Comparison of ENCODE assay signal across 1 cellular context in the genomic region with DNA sequence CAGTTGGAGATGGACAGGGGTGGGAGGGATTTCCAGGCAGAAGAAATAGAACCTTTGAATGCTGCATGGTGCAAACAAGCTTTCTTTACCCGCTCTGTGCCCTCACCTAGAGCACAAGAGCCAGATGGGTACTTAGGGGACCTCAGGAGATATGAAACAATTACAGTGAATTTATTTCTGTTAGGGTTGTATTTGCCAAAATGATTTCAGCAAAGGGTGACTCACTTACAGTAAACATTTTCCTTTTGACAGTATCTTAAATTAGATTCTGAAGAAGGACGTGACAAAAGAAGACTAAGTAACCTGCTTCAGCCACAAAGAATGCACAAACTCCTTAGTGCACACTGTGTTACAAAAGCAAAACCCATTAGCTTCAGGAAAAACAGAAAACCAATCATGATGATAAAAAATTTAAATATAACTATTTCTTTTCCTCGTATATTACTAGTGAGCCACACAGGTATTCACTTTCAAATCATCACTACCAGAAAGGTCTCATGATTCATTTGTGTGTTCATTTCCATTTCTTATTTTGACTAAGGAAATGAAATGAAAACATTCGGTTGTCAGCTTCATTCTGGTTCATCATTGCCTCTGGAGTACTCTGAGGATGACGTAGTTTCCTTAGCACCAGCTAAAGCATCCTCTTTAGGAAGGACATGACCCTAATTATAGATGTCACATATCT.
A peak's percentile ranks its signal among the peaks of the same experiment; 100 is the strongest.
TF ChIP-seq lines count a peak whose summit lies in the region.

No MANE protein-coding gene starts in this region.

TF ChIP-seq in GM12878, 131 proteins besides CTCF, POLR2A, EP300 and RAD21 (continued from another document and continues in another):
- TF ChIP-seq PRDM15 (CRISPR knock-in tag; IDR thresholded peaks at IDR 0.05) (no peak), NBN (IDR thresholded peaks at IDR 0.05) (no peak), ZNF687 (IDR thresholded peaks at IDR 0.05) (no peak), CBX3 (IDR thresholded peaks at IDR 0.05; ENCODE audit: borderline replicate concordance, low read depth) (no peak), JUNB (IDR thresholded peaks at IDR 0.05) (peak; percentile 92), IRF4 (IDR thresholded peaks at IDR 0.05; ENCODE audit: low read depth, low read length) (no peak), IRF5 (IDR thresholded peaks at IDR 0.05; ENCODE audit: borderline replicate concordance) (no peak), GABPA (IDR thresholded peaks at IDR 0.05; ENCODE audit: low read depth) (peak; percentile 42; the same call in 1 of the 2 replicates), FOXM1 (IDR thresholded peaks at IDR 0.05; ENCODE audit: low read depth, low read length) (peak; percentile 49; the same call in 1 of the 2 replicates), SMAD5 (IDR thresholded peaks at IDR 0.05; ENCODE audit: low read depth) (no peak), HDAC6 (IDR thresholded peaks at IDR 0.05; ENCODE audit: unreplicated experiment) (no peak), BHLHE40 (IDR thresholded peaks at IDR 0.05; ENCODE audit: borderline replicate concordance in 1 of 2, low read depth in 2 of 2, low read length in 1 of 2) (no peak), CREB1 (IDR thresholded peaks at IDR 0.05; ENCODE audit: low read depth) (peak; percentile 63; the same call in 1 of the 2 replicates), NR2C1 (IDR thresholded peaks at IDR 0.05) (no peak), TAF1 (IDR thresholded peaks at IDR 0.05; ENCODE audit: borderline replicate concordance, low read depth, low read length) (no peak), STAT3 (IDR thresholded peaks at IDR 0.05; ENCODE audit: low read depth, low read length) (no peak), FOS (IDR thresholded peaks at IDR 0.05; ENCODE audit: borderline replicate concordance, extremely low read depth, insufficient read length) (no peak), RELB (IDR thresholded peaks at IDR 0.05; ENCODE audit: low read depth) (no peak), TBL1XR1 (IDR thresholded peaks at IDR 0.05; ENCODE audit: low read depth, low read length) (no peak), ZZZ3 (IDR thresholded peaks at IDR 0.05; ENCODE audit: control insufficient read depth, insufficient read length, low read depth) (no peak), SREBF1 (IDR thresholded peaks at IDR 0.05; ENCODE audit: low read length) (no peak), STAT1 (conservative IDR thresholded peaks at IDR 0.05) (no peak), HDGF (IDR thresholded peaks at IDR 0.05) (no peak), PML (IDR thresholded peaks at IDR 0.05; ENCODE audit: low read length) (peak; percentile 27; the same call in 1 of the 2 replicates), HCFC1 (IDR thresholded peaks at IDR 0.05; ENCODE audit: low read length) (no peak), TCF12 (IDR thresholded peaks at IDR 0.05; ENCODE audit: low read depth, low read length) (no peak), NRF1 (conservative IDR thresholded peaks at IDR 0.05; ENCODE audit: low read depth, low read length) (no peak), RUNX3 (IDR thresholded peaks at IDR 0.05; ENCODE audit: low read length) (peak; percentile 38; the same call in 1 of the 2 replicates), ZNF622 (IDR thresholded peaks at IDR 0.05) (no peak)
- TF ChIP-seq, protein P1, sequence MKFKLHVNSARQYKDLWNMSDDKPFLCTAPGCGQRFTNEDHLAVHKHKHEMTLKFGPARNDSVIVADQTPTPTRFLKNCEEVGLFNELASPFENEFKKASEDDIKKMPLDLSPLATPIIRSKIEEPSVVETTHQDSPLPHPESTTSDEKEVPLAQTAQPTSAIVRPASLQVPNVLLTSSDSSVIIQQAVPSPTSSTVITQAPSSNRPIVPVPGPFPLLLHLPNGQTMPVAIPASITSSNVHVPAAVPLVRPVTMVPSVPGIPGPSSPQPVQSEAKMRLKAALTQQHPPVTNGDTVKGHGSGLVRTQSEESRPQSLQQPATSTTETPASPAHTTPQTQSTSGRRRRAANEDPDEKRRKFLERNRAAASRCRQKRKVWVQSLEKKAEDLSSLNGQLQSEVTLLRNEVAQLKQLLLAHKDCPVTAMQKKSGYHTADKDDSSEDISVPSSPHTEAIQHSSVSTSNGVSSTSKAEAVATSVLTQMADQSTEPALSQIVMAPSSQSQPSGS (IDR thresholded peaks at IDR 0.05; ENCODE audit: low read length) = peak; percentile 84
- TF ChIP-seq, protein P2, sequence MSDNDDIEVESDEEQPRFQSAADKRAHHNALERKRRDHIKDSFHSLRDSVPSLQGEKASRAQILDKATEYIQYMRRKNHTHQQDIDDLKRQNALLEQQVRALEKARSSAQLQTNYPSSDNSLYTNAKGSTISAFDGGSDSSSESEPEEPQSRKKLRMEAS (IDR thresholded peaks at IDR 0.05; ENCODE audit: low read depth, low read length) = no peak
- TF ChIP-seq, protein P3, sequence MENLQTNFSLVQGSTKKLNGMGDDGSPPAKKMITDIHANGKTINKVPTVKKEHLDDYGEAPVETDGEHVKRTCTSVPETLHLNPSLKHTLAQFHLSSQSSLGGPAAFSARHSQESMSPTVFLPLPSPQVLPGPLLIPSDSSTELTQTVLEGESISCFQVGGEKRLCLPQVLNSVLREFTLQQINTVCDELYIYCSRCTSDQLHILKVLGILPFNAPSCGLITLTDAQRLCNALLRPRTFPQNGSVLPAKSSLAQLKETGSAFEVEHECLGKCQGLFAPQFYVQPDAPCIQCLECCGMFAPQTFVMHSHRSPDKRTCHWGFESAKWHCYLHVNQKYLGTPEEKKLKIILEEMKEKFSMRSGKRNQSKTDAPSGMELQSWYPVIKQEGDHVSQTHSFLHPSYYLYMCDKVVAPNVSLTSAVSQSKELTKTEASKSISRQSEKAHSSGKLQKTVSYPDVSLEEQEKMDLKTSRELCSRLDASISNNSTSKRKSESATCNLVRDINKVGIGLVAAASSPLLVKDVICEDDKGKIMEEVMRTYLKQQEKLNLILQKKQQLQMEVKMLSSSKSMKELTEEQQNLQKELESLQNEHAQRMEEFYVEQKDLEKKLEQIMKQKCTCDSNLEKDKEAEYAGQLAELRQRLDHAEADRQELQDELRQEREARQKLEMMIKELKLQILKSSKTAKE (IDR thresholded peaks at IDR 0.05; ENCODE audit: low read depth, poor library complexity, severe bottlenecking) = no peak
- TF ChIP-seq, protein P4, sequence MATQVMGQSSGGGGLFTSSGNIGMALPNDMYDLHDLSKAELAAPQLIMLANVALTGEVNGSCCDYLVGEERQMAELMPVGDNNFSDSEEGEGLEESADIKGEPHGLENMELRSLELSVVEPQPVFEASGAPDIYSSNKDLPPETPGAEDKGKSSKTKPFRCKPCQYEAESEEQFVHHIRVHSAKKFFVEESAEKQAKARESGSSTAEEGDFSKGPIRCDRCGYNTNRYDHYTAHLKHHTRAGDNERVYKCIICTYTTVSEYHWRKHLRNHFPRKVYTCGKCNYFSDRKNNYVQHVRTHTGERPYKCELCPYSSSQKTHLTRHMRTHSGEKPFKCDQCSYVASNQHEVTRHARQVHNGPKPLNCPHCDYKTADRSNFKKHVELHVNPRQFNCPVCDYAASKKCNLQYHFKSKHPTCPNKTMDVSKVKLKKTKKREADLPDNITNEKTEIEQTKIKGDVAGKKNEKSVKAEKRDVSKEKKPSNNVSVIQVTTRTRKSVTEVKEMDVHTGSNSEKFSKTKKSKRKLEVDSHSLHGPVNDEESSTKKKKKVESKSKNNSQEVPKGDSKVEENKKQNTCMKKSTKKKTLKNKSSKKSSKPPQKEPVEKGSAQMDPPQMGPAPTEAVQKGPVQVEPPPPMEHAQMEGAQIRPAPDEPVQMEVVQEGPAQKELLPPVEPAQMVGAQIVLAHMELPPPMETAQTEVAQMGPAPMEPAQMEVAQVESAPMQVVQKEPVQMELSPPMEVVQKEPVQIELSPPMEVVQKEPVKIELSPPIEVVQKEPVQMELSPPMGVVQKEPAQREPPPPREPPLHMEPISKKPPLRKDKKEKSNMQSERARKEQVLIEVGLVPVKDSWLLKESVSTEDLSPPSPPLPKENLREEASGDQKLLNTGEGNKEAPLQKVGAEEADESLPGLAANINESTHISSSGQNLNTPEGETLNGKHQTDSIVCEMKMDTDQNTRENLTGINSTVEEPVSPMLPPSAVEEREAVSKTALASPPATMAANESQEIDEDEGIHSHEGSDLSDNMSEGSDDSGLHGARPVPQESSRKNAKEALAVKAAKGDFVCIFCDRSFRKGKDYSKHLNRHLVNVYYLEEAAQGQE (IDR thresholded peaks at IDR 0.05; ENCODE audit: low read depth, low read length) = no peak
- TF ChIP-seq, protein P5, sequence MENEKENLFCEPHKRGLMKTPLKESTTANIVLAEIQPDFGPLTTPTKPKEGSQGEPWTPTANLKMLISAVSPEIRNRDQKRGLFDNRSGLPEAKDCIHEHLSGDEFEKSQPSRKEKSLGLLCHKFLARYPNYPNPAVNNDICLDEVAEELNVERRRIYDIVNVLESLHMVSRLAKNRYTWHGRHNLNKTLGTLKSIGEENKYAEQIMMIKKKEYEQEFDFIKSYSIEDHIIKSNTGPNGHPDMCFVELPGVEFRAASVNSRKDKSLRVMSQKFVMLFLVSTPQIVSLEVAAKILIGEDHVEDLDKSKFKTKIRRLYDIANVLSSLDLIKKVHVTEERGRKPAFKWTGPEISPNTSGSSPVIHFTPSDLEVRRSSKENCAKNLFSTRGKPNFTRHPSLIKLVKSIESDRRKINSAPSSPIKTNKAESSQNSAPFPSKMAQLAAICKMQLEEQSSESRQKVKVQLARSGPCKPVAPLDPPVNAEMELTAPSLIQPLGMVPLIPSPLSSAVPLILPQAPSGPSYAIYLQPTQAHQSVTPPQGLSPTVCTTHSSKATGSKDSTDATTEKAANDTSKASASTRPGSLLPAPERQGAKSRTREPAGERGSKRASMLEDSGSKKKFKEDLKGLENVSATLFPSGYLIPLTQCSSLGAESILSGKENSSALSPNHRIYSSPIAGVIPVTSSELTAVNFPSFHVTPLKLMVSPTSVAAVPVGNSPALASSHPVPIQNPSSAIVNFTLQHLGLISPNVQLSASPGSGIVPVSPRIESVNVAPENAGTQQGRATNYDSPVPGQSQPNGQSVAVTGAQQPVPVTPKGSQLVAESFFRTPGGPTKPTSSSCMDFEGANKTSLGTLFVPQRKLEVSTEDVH (IDR thresholded peaks at IDR 0.05; ENCODE audit: low read depth, partially characterized antibody) = no peak
